Comparison of ENCODE assay signal across 9 cellular contexts in genomic region chr10:100621360-100622205, GRCh38.
DNase-seq lines count a peak whose midpoint lies in the region; TF ChIP-seq lines count a peak whose summit lies in the region.
"Had no signal": no experiment of that assay in that cellular context is flagged by ENCODE, and none has a peak within 500 bp of the region (broad histone marks: within the 10 kb centered on the region; RNA-seq: fewer than 3 reads in every experiment).

No MANE protein-coding gene starts in this region.

- H3K9me3 Mint-ChIP-seq in activated CD4-positive, alpha-beta T cell treated with anti-CD3 and anti-CD28 coated beads, Interleukin-2, amount 10 ng/mL, durations not matched to agents 24 days and 14 days = no peaks in the 10 kb centered on the region
- H3K9me3 Mint-ChIP-seq in CD14-positive monocyte = peaks cover 0 to 2% (median 0%) of the 10 kb centered on the region in 7 donors
- H3K9me3 Mint-ChIP-seq: activated B cell treated with CpG ODN at 0.5 μM for 24 hours had no signal

- DNase-seq in KBM-7 (peak; percentile 17), NCI-H1694 (lab: John Stamatoyannopoulos, UW) (no peak), CD14-positive monocyte (ENCODE audit: low spot score) (no peak), AG08395 (ENCODE audit: low spot score) (no peak)
- peak; percentile 79 for DNase-seq in activated CD4-positive, alpha-beta T cell treated with anti-CD3 and anti-CD28 coated beads, Interleukin-2, amount 10 ng/mL, durations not matched to agents 24 days and 14 days
- DNase-seq in central memory CD4-positive, alpha-beta T cell = peak; percentile 21
- peak; percentile 21 for DNase-seq in stimulated activated CD4-positive, alpha-beta T cell treated with anti-CD3 and anti-CD28 coated beads, Interleukin-4, amount 100 ng/mL, for 24 hours
- DNase-seq: activated B cell treated with CpG ODN at 0.5 μM for 24 hours, nucleus accumbens had no signal

- no peaks in the 10 kb centered on the region for H3K4me1 Mint-ChIP-seq in activated CD4-positive, alpha-beta T cell treated with anti-CD3 and anti-CD28 coated beads, Interleukin-2, amount 10 ng/mL, durations not matched to agents 24 days and 14 days
- H3K4me1 Mint-ChIP-seq in CD14-positive monocyte = no peaks in the 10 kb centered on the region
- H3K4me1 Mint-ChIP-seq: activated B cell treated with CpG ODN at 0.5 μM for 24 hours had no signal

- peaks cover 54% of the 10 kb centered on the region for H3K27me3 Mint-ChIP-seq in activated CD4-positive, alpha-beta T cell treated with anti-CD3 and anti-CD28 coated beads, Interleukin-2, amount 10 ng/mL, durations not matched to agents 24 days and 14 days
- H3K27me3 Mint-ChIP-seq in CD14-positive monocyte (ENCODE audit: low read depth in 3 of 3) = peaks cover 61 to 72% (median 62%) of the 10 kb centered on the region in 3 donors

- no peak for TF ChIP-seq CTCF in CD14-positive monocyte (IDR thresholded peaks at IDR 0.05)

- in situ Hi-C loops in KBM-7 (cut with MboI; ENCODE audit: low pct_unique_long_range_greater_than_20kb, low sequenced_read_pairs) = no loop called here

- intact Hi-C loops in activated CD4-positive, alpha-beta T cell treated with anti-CD3 and anti-CD28 coated beads, Interleukin-2, amount 10 ng/mL, durations not matched to agents 24 days and 14 days (cut with micrococcal nuclease) = no loop called here
- intact Hi-C loops in CD14-positive monocyte (cut with micrococcal nuclease) = no loop called here

- H3K36me3 Mint-ChIP-seq in activated CD4-positive, alpha-beta T cell treated with anti-CD3 and anti-CD28 coated beads, Interleukin-2, amount 10 ng/mL, durations not matched to agents 24 days and 14 days (ENCODE audit: low read depth) = no peaks in the 10 kb centered on the region
- no peaks in the 10 kb centered on the region for H3K36me3 Mint-ChIP-seq in CD14-positive monocyte

- H3K4me3 Mint-ChIP-seq in activated CD4-positive, alpha-beta T cell treated with anti-CD3 and anti-CD28 coated beads, Interleukin-2, amount 10 ng/mL, durations not matched to agents 24 days and 14 days = peak overlapping the region; percentile 45
- peak overlapping the region in 1 of 2 donors; percentile 74 for H3K4me3 Mint-ChIP-seq in CD14-positive monocyte
- H3K4me3 Mint-ChIP-seq: activated B cell treated with CpG ODN at 0.5 μM for 24 hours had no signal

- no peak overlapping the region for H3K27ac Mint-ChIP-seq in activated CD4-positive, alpha-beta T cell treated with anti-CD3 and anti-CD28 coated beads, Interleukin-2, amount 10 ng/mL, durations not matched to agents 24 days and 14 days
- no peak overlapping the region for H3K27ac Mint-ChIP-seq in CD14-positive monocyte
- H3K27ac Mint-ChIP-seq: activated B cell treated with CpG ODN at 0.5 μM for 24 hours had no signal

Comparison
In these comparisons a context has a peak if more than half of its experiments do, and no peak if none do; other contexts are left out.
1. DNase-seq: peak in KBM-7 (single experiment), activated CD4-positive, alpha-beta T cell treated with anti-CD3 and anti-CD28 coated beads, Interleukin-2, amount 10 ng/mL, durations not matched to agents 24 days and 14 days (single experiment), central memory CD4-positive, alpha-beta T cell (single experiment) and stimulated activated CD4-positive, alpha-beta T cell treated with anti-CD3 and anti-CD28 coated beads, Interleukin-4, amount 100 ng/mL, for 24 hours (single experiment); none in NCI-H1694 (single experiment), CD14-positive monocyte (single experiment) and AG08395 (single experiment).